In genomic region chr19:44757057-44757734, GRCh38 we compare ENCODE assay signal across 12 cellular contexts. TPM values are rescaled to one million over a fixed set of nuclear protein-coding genes. Genes with fewer than 3 reads are reported as not detected.
A peak's percentile ranks its signal among the peaks of the same experiment; 100 is the strongest.
DNase-seq lines count a peak whose midpoint lies in the region; ATAC-seq and TF ChIP-seq lines count a peak whose summit lies in the region.
"Had no signal": no experiment of that assay in that cellular context is flagged by ENCODE, and none has a peak within 500 bp of the region (broad histone marks: within the 10 kb centered on the region; RNA-seq: fewer than 3 reads in every experiment).

No MANE protein-coding gene starts in this region.

- no peak for TF ChIP-seq CTCF in cardiac fibroblast (IDR thresholded peaks at IDR 0.05; ENCODE audit: low read depth, low read length)
- no peak for TF ChIP-seq CTCF in CD4-positive, alpha-beta T cell (IDR thresholded peaks at IDR 0.05)

- H3K27ac Mint-ChIP-seq in CD4-positive, alpha-beta T cell = no peak overlapping the region

- ATAC-seq in GM21723 (IDR thresholded peaks at IDR 0.05; ENCODE audit: unreplicated experiment) (no peak), GM21717 (IDR thresholded peaks at IDR 0.05; ENCODE audit: unreplicated experiment) (no peak), HG03045 (IDR thresholded peaks at IDR 0.05; ENCODE audit: unreplicated experiment) (no peak)
- no peak for ATAC-seq in CD4-positive, alpha-beta T cell (ENCODE audit: poor library complexity)

- H3K4me1 Mint-ChIP-seq in CD4-positive, alpha-beta T cell (ENCODE audit: low read depth) = peaks cover 63% of the 10 kb centered on the region

- DNase-seq in ELF-1 (ENCODE audit: low read depth, low spot score) = peak; percentile 71
- peak; percentile 72 to 93 for DNase-seq in cardiac fibroblast (ENCODE audit: low read depth in 2 of 2)
- DNase-seq in retina = peak; percentile 68
- DNase-seq in CD4-positive, alpha-beta T cell = no peak
- DNase-seq: GOT3, NCI-H1105 treated with DMSO at 0.1 percent for 48 hours had no signal

- no peak overlapping the region for H3K4me3 Mint-ChIP-seq in CD4-positive, alpha-beta T cell

- CTCF ChIA-PET in CD4-positive, alpha-beta T cell (lab: Charles Lee) = interaction anchor here (0.6 to 2.0 kb wide), 2 partner anchors 13 to 36 kb away, joined by 3 to 11 read pairs; no protein-coding TSS in a partner anchor

- intact Hi-C loops in CD4-positive, alpha-beta T cell (cut with DNase I, micrococcal nuclease) = no loop called here

- peaks cover 65% of the 10 kb centered on the region for H3K27me3 ChIP-seq in iPS-20b (ENCODE audit: insufficient read depth, low read length)
- H3K27me3 ChIP-seq in CD4-positive, alpha-beta T cell (ENCODE audit: control insufficient read depth, insufficient read depth, low read length) = no peaks in the 10 kb centered on the region

- H3K36me3 Mint-ChIP-seq in CD4-positive, alpha-beta T cell (ENCODE audit: low read depth) = peaks cover 62% of the 10 kb centered on the region

- no peaks in the 10 kb centered on the region for H3K27me3 Mint-ChIP-seq in CD4-positive, alpha-beta T cell

- no peak overlapping the region for H3K9ac ChIP-seq in iPS-20b (ENCODE audit: low read depth, low read length)

- H3K9me3 Mint-ChIP-seq in CD4-positive, alpha-beta T cell = no peaks in the 10 kb centered on the region

- POLR2A ChIA-PET in CD4-positive, alpha-beta T cell (lab: Charles Lee) = no interaction called here

- H3K36me3 ChIP-seq in iPS-20b (ENCODE audit: insufficient read depth, low read depth, low read length) = no peaks in the 10 kb centered on the region

- peaks cover 10% of the 10 kb centered on the region; the same call in 1 of the 2 replicates for H3K4me1 ChIP-seq in iPS-20b (ENCODE audit: insufficient read depth, low read length)

- H3K4me3 ChIP-seq in cardiac fibroblast (replicated peaks in 1 of 2; ENCODE audit: low read depth in 2 of 2, low read length in 2 of 2) (peak overlapping the region; percentile 40 to 55), iPS-20b (ENCODE audit: low read length) (peak overlapping the region; percentile 71)

- H3K27ac ChIP-seq in iPS-20b (ENCODE audit: low read length) = no peak overlapping the region
- no peak overlapping the region for H3K27ac ChIP-seq in CD4-positive, alpha-beta T cell (ENCODE audit: low read depth, low read length)

- H3K9me3 ChIP-seq in iPS-20b (ENCODE audit: insufficient read depth, low read depth, low read length) = no peaks in the 10 kb centered on the region
- H3K9me3 ChIP-seq in CD4-positive, alpha-beta T cell (ENCODE audit: control insufficient read depth, low read length) = no peaks in the 10 kb centered on the region

RNA-seq across cellular contexts. Expression of gene BCL3, which starts 8.7 kb away (rescaled TPM):
- 10 to 100 TPM; 90.9 to 97.1 TPM for total RNA-seq in CD4-positive, alpha-beta T cell

RNA-seq across cellular contexts. Expression of gene CBLC, which starts 20.5 kb away (rescaled TPM):
- total RNA-seq in CD4-positive, alpha-beta T cell = not detected
- total RNA-seq: Daoy, dermis blood vessel endothelial cell had no signal

RNA-seq across cellular contexts. Expression of gene BCAM, which starts 51.7 kb away (rescaled TPM):
- total RNA-seq in CD4-positive, alpha-beta T cell = not detected

RNA-seq across cellular contexts. Expression of gene CEACAM16, which starts 58.2 kb away (rescaled TPM):
- not detected for total RNA-seq in CD4-positive, alpha-beta T cell
- total RNA-seq: Daoy had no signal

Comparison
In these comparisons a context has a peak if more than half of its experiments do, and no peak if none do; other contexts are left out.
1. DNase-seq: peak in ELF-1 (single experiment), cardiac fibroblast (2 of 2) and retina (single experiment); none in CD4-positive, alpha-beta T cell (0 of 10).